ENCODE assay signal across 12 cellular contexts in the genomic region with DNA sequence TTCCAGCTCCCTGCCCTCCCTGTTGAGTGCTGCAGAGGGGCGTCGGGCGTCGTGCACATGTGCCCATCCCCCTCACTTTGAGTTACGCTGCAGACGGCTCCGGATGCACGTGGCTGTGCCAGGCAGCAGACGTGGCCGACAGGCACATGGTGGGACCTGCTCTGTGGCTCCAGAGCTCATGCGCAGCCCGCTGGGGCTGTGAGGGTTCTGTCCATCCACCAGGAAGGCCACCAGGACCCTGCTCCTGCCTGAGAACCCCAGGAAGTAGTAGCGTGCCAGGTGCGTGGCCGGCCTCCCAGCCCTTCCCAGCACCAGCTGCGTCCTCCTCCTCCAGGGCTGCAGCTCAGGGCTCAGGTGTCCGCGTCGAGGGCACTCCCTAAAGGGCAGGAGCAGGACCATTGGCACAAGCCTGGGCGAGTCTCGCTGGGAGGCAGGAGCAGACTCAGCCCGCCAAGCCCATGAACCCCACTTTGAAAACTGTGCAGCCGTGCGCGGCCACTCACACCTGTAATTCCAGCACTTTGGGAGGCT. TPM values are rescaled to one million over a fixed set of nuclear protein-coding genes. Genes with fewer than 3 reads are reported as not detected.
A peak's percentile ranks its signal among the peaks of the same experiment; 100 is the strongest.
DNase-seq lines count a peak whose midpoint lies in the region; ATAC-seq and TF ChIP-seq lines count a peak whose summit lies in the region.
"Had no signal": no experiment of that assay in that cellular context is flagged by ENCODE, and none has a peak within 500 bp of the region (broad histone marks: within the 10 kb centered on the region; RNA-seq: fewer than 3 reads in every experiment).

No MANE protein-coding gene starts in this region.

- no peak overlapping the region for H3K27ac Mint-ChIP-seq in effector memory CD8-positive, alpha-beta T cell
- H3K27ac Mint-ChIP-seq: activated naive CD8-positive, alpha-beta T cell treated with anti-CD3 and anti-CD28 coated beads, Interleukin-2, amount 50 U/mL, for 24 hours; naive B cell had no signal

- no peaks in the 10 kb centered on the region for H3K36me3 Mint-ChIP-seq in effector memory CD8-positive, alpha-beta T cell (ENCODE audit: insufficient read depth)

- peaks cover 21 to 46% of the 10 kb centered on the region in 2 donors for H3K27me3 Mint-ChIP-seq in effector memory CD8-positive, alpha-beta T cell

- peaks cover 0 to 4% of the 10 kb centered on the region in 2 donors for H3K4me1 Mint-ChIP-seq in effector memory CD8-positive, alpha-beta T cell (ENCODE audit: low read depth in 2 of 2)
- H3K4me1 Mint-ChIP-seq: activated naive CD8-positive, alpha-beta T cell treated with anti-CD3 and anti-CD28 coated beads, Interleukin-2, amount 50 U/mL, for 24 hours; naive B cell had no signal

- peak; percentile 15 for DNase-seq in DMS153 (lab: John Stamatoyannopoulos, UW)
- no peak for DNase-seq in DMS153 treated with DMSO at 0.1 percent for 48 hours (lab: John Stamatoyannopoulos, UW; ENCODE audit: unreplicated experiment)
- DNase-seq in NCI-H2196 (lab: John Stamatoyannopoulos, UW; ENCODE audit: unreplicated experiment): peak; percentile 49
- DNase-seq in omental fat pad (ENCODE audit: low spot score): peak; percentile 9
- DNase-seq in G401 (ENCODE audit: low spot score): no peak
- no peak for DNase-seq in effector memory CD8-positive, alpha-beta T cell
- DNase-seq: activated naive CD8-positive, alpha-beta T cell treated with anti-CD3 and anti-CD28 coated beads, Interleukin-2, amount 50 U/mL, for 24 hours; naive B cell; NCI-H187 treated with DMSO at 0.1 percent for 48 hours had no signal

- H3K4me3 Mint-ChIP-seq in effector memory CD8-positive, alpha-beta T cell: no peak overlapping the region
- H3K4me3 Mint-ChIP-seq: activated naive CD8-positive, alpha-beta T cell treated with anti-CD3 and anti-CD28 coated beads, Interleukin-2, amount 50 U/mL, for 24 hours; naive B cell had no signal

- TF ChIP-seq CTCF in omental fat pad (IDR thresholded peaks at IDR 0.05): no peak

- in situ Hi-C loops in G401 (cut with HindIII; ENCODE audit: low sequenced_read_pairs): no loop called here

- ATAC-seq in esophagus mucosa (peak; percentile 25), omental fat pad (ENCODE audit: low FRiP score) (no peak), GM21737 (IDR thresholded peaks at IDR 0.05; ENCODE audit: unreplicated experiment) (no peak)
- no peak for ATAC-seq in effector memory CD8-positive, alpha-beta T cell (replicated peaks)
- ATAC-seq: activated naive CD8-positive, alpha-beta T cell treated with anti-CD3 and anti-CD28 coated beads, Interleukin-2, amount 50 U/mL, for 24 hours had no signal

- H3K9me3 Mint-ChIP-seq in effector memory CD8-positive, alpha-beta T cell: no peaks in the 10 kb centered on the region
- H3K9me3 Mint-ChIP-seq: activated naive CD8-positive, alpha-beta T cell treated with anti-CD3 and anti-CD28 coated beads, Interleukin-2, amount 50 U/mL, for 24 hours had no signal

RNA-seq across cellular contexts. Expression of a gene that starts 25.0 kb away (rescaled TPM):
- 0.68 TPM for total RNA-seq in esophagus mucosa
- total RNA-seq in omental fat pad: 1 to 10 TPM; 3.8 to 6.0 (median 4.1) TPM
- 7.6 and 22.2 TPM in 2 replicates for total RNA-seq in G401 (2014; rRNA removed; shearing (Covaris generic))
- total RNA-seq: SJSA1 had no signal

Comparison
In these comparisons a context has a peak if more than half of its experiments do, and no peak if none do; other contexts are left out.
1. DNase-seq: peak in DMS153 (single experiment), NCI-H2196 (single experiment) and omental fat pad (single experiment); none in DMS153 treated with DMSO at 0.1 percent for 48 hours (single experiment), G401 (single experiment) and effector memory CD8-positive, alpha-beta T cell (0 of 3).